Comparison of ENCODE assay signal across 9 cellular contexts in genomic region chr4:168587326-168588125, GRCh38.
DNase-seq lines count a peak whose midpoint lies in the region; ATAC-seq and TF ChIP-seq lines count a peak whose summit lies in the region.
"Had no signal": no experiment of that assay in that cellular context is flagged by ENCODE, and none has a peak within 500 bp of the region (broad histone marks: within the 10 kb centered on the region; RNA-seq: fewer than 3 reads in every experiment).

No MANE protein-coding gene starts in this region.

- H3K4me1 ChIP-seq in lung (ENCODE audit: control insufficient read depth in 2 of 2, insufficient read depth in 2 of 2, low read length in 2 of 2) (peaks cover 0 to 10% of the 10 kb centered on the region in 2 donors), aorta (ENCODE audit: control insufficient read depth in 1 of 2, insufficient read depth in 2 of 2, low read length in 2 of 2) (peaks cover 2 to 6% of the 10 kb centered on the region in 2 donors)

- POLR2A ChIA-PET in naive thymus-derived CD8-positive, alpha-beta T cell (lab: Charles Lee), result no interaction called here

- no peaks in the 10 kb centered on the region for H3K36me3 Mint-ChIP-seq in naive thymus-derived CD8-positive, alpha-beta T cell
- H3K36me3 Mint-ChIP-seq: activated naive CD4-positive, alpha-beta T cell treated with anti-CD3 and anti-CD28 coated beads, Interleukin-2, amount 50 U/mL, for 24 hours had no signal

- ATAC-seq in lung (ENCODE audit: insufficient read depth, low FRiP score), result peak; percentile 24
- peak; percentile 80 for ATAC-seq in aorta (ENCODE audit: low FRiP score)
- no peak for ATAC-seq in naive thymus-derived CD8-positive, alpha-beta T cell
- ATAC-seq: T-helper 17 cell had no signal

- H3K9me3 ChIP-seq in lung (ENCODE audit: control insufficient read depth in 2 of 2, insufficient read depth in 1 of 2, low read length in 1 of 2) (no peaks in the 10 kb centered on the region), aorta (ENCODE audit: control insufficient read depth, low read length) (no peaks in the 10 kb centered on the region)

- intact Hi-C loops in aorta (cut with DNase I), result loop anchor here (2.0 to 10.0 kb wide), 7 partner anchors 43 to 335 kb away; no protein-coding TSS in a partner anchor

- no peaks in the 10 kb centered on the region for H3K27me3 ChIP-seq in lung (ENCODE audit: control insufficient read depth, insufficient read depth)
- no peaks in the 10 kb centered on the region for H3K27me3 ChIP-seq in aorta (ENCODE audit: control insufficient read depth in 1 of 2, insufficient read depth in 2 of 2, low read length in 1 of 2)

- DNase-seq in NB4 (ENCODE audit: low read depth) (peak; percentile 32), coronary artery (ENCODE audit: low spot score) (no peak), lung (ENCODE audit: low spot score) (no peak), aorta (peak; percentile 62 to 74), NCI-H187 (lab: John Stamatoyannopoulos, UW) (no peak)
- no peak for DNase-seq in naive thymus-derived CD8-positive, alpha-beta T cell
- no peak for DNase-seq in central memory CD4-positive, alpha-beta T cell
- DNase-seq: T-helper 17 cell had no signal

- peaks cover 11 to 23% (median 13%) of the 10 kb centered on the region in 5 donors for H3K27me3 Mint-ChIP-seq in naive thymus-derived CD8-positive, alpha-beta T cell

- no peak for TF ChIP-seq POLR2A in NB4 (IDR thresholded peaks at IDR 0.05; ENCODE audit: extremely low read depth, insufficient read length)

- H3K27ac ChIP-seq in coronary artery (peak overlapping the region; percentile 14 to 83), lung (ENCODE audit: low read depth in 1 of 2, low read length in 1 of 2) (peak overlapping the region in 1 of 2 donors; percentile 57), aorta (ENCODE audit: low read depth in 1 of 2, low read length in 2 of 2) (peak overlapping the region in 1 of 2 donors; percentile 85)

- no peaks in the 10 kb centered on the region for H3K9me3 Mint-ChIP-seq in naive thymus-derived CD8-positive, alpha-beta T cell
- H3K9me3 Mint-ChIP-seq: activated naive CD4-positive, alpha-beta T cell treated with anti-CD3 and anti-CD28 coated beads, Interleukin-2, amount 50 U/mL, for 24 hours had no signal

- H3K4me3 ChIP-seq in NB4 (ENCODE audit: low read depth, low read length) (no peak overlapping the region), coronary artery (peak overlapping the region; percentile 37), lung (no peak overlapping the region), aorta (ENCODE audit: low read length in 2 of 2) (no peak overlapping the region)

- no peak overlapping the region for H3K27ac Mint-ChIP-seq in naive thymus-derived CD8-positive, alpha-beta T cell
- H3K27ac Mint-ChIP-seq: activated naive CD4-positive, alpha-beta T cell treated with anti-CD3 and anti-CD28 coated beads, Interleukin-2, amount 50 U/mL, for 24 hours; T-helper 17 cell had no signal

- H3K36me3 ChIP-seq in lung (ENCODE audit: control insufficient read depth in 2 of 2, insufficient read depth in 2 of 2, low read length in 2 of 2) (no peaks in the 10 kb centered on the region), aorta (ENCODE audit: control insufficient read depth in 1 of 2, insufficient read depth in 2 of 2, low read length in 1 of 2) (no peaks in the 10 kb centered on the region)

- H3K4me1 Mint-ChIP-seq in naive thymus-derived CD8-positive, alpha-beta T cell, result peaks cover 0 to 2% (median 0%) of the 10 kb centered on the region in 4 donors
- H3K4me1 Mint-ChIP-seq: activated naive CD4-positive, alpha-beta T cell treated with anti-CD3 and anti-CD28 coated beads, Interleukin-2, amount 50 U/mL, for 24 hours; T-helper 17 cell had no signal

- no peak overlapping the region for H3K4me3 Mint-ChIP-seq in naive thymus-derived CD8-positive, alpha-beta T cell
- H3K4me3 Mint-ChIP-seq: activated naive CD4-positive, alpha-beta T cell treated with anti-CD3 and anti-CD28 coated beads, Interleukin-2, amount 50 U/mL, for 24 hours; T-helper 17 cell had no signal

- TF ChIP-seq CTCF in NB4 (IDR thresholded peaks at IDR 0.05; ENCODE audit: low read depth, low read length) (no peak), coronary artery (IDR thresholded peaks at IDR 0.05) (no peak), lung (IDR thresholded peaks at IDR 0.05; ENCODE audit: control extremely low read depth, extremely low read depth) (no peak)

- 85% methylated on average over 12 of the region's 12 CpGs for WGBS in lung, 2 donors
- 8 to 15% methylated on average over 12 of the region's 12 CpGs for WGBS in aorta, 2 donors

Comparison
In these comparisons a context has a peak if more than half of its experiments do, and no peak if none do; other contexts are left out.
1. DNase-seq: peak in NB4 (single experiment) and aorta (2 of 2); none in coronary artery (single experiment), lung (single experiment), NCI-H187 (0 of 2), naive thymus-derived CD8-positive, alpha-beta T cell (0 of 10) and central memory CD4-positive, alpha-beta T cell (single experiment).
2. ATAC-seq: peak in lung (single experiment) and aorta (single experiment); none in naive thymus-derived CD8-positive, alpha-beta T cell (0 of 2).